ENCODE assay signal across 9 cellular contexts in the genomic region with DNA sequence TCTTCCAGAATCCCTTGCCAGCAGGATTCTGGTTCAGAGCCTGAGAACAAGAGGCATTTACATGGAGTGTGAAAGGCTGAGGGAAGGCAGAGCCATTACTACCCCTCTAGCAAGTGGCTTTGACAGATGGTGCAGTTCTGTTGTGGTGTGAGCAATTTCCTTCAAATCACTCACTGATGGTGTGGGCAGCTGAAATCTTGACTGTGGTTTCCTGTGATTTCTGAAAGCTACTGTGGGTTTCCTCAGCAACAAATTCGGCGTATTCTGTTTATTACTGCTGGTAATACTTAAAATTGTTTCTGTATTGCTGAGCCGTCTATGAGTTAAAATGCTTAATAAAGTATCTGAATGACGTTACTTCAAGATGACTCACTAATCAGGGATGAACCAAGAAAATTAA.
DNase-seq lines count a peak whose midpoint lies in the region; ATAC-seq and FAIRE-seq lines count a peak whose summit lies in the region.
"Had no signal": no experiment of that assay in that cellular context is flagged by ENCODE, and none has a peak within 500 bp of the region (broad histone marks: within the 10 kb centered on the region; RNA-seq: fewer than 3 reads in every experiment).

No MANE protein-coding gene starts in this region.

- no peak for DNase-seq in activated T-cell treated with anti-CD3 and anti-CD28 coated beads, Interleukin-2, amount 50 U/mL, for 4 hours
- DNase-seq in activated T-cell treated with anti-CD3 and anti-CD28 coated beads for 4 hours (no peak), amniotic stem cell (lab: John Stamatoyannopoulos, UW) (peak; percentile 50), renal cortical epithelial cell (ENCODE audit: low read depth) (peak; percentile 30), HuH-7.5 (ENCODE audit: low spot score) (no peak), GM19239 (ENCODE audit: insufficient read length, low spot score) (no peak), Right ventricle myocardium superior (no peak)

- H3K4me1 Mint-ChIP-seq in activated T-cell treated with anti-CD3 and anti-CD28 coated beads, Interleukin-2, amount 50 U/mL, for 4 hours (ENCODE audit: low read depth) = no peaks in the 10 kb centered on the region

- peak; percentile 38 to 62 for ATAC-seq in activated T-cell treated with anti-CD3 and anti-CD28 coated beads, Interleukin-2, amount 50 U/mL, for 4 hours
- ATAC-seq in HG03565 (IDR thresholded peaks at IDR 0.05; ENCODE audit: unreplicated experiment) = peak; percentile 71
- ATAC-seq in Right ventricle myocardium superior (ENCODE audit: poor library complexity) = no peak
- ATAC-seq: Panc1 had no signal

- H3K9me3 Mint-ChIP-seq in activated T-cell treated with anti-CD3 and anti-CD28 coated beads, Interleukin-2, amount 50 U/mL, for 4 hours = peaks cover 5% of the 10 kb centered on the region

- no peak for FAIRE-seq in GM19239 (lab: Jason Lieb, UNC)

- H3K36me3 Mint-ChIP-seq in activated T-cell treated with anti-CD3 and anti-CD28 coated beads, Interleukin-2, amount 50 U/mL, for 4 hours (ENCODE audit: insufficient read depth) = no peaks in the 10 kb centered on the region

- no peak overlapping the region for H3K4me3 Mint-ChIP-seq in activated T-cell treated with anti-CD3 and anti-CD28 coated beads, Interleukin-2, amount 50 U/mL, for 4 hours

- H3K27me3 Mint-ChIP-seq in activated T-cell treated with anti-CD3 and anti-CD28 coated beads, Interleukin-2, amount 50 U/mL, for 4 hours (ENCODE audit: low read depth) = peaks cover 8% of the 10 kb centered on the region

- intact Hi-C loops in Right ventricle myocardium superior (cut with DNase I) = no loop called here

Comparison
In these comparisons a context has a peak if more than half of its experiments do, and no peak if none do; other contexts are left out.
1. DNase-seq: peak in amniotic stem cell (single experiment) and renal cortical epithelial cell (single experiment); none in activated T-cell treated with anti-CD3 and anti-CD28 coated beads, Interleukin-2, amount 50 U/mL, for 4 hours (single experiment), activated T-cell treated with anti-CD3 and anti-CD28 coated beads for 4 hours (single experiment), HuH-7.5 (single experiment), GM19239 (single experiment) and Right ventricle myocardium superior (single experiment).